ENCODE assay signal across 8 cellular contexts in genomic region chr12:21940972-21941521, GRCh38. TPM values are rescaled to one million over a fixed set of nuclear protein-coding genes. Genes with fewer than 3 reads are reported as not detected.
DNase-seq lines count a peak whose midpoint lies in the region; TF ChIP-seq lines count a peak whose summit lies in the region.

Gene ABCC9, minus strand, starts transcription at chr12:21941426. Its CDS starts 4,752 bp downstream, at chr12:21936674.

- peak; percentile 27 for DNase-seq in activated naive CD4-positive, alpha-beta T cell treated with anti-CD3 and anti-CD28 coated beads, Interleukin-2, amount 10 ng/mL, durations not matched to agents 7 days and 5 days
- DNase-seq in activated naive CD4-positive, alpha-beta T cell treated with Interleukin-2 at 50 U/mL for 16 hours: no peak
- DNase-seq in adrenal gland: peak in 5 of 7 donors; percentile 45 to 61 (median 52)
- DNase-seq in hepatic stellate cell (ENCODE audit: low spot score): peak; percentile 22
- no peak for DNase-seq in NK-92 treated with Interleukin-12 subunit alpha and Interleukin-12 subunit beta, amount 100 ng/mL, for 24 hours (lab: John Stamatoyannopoulos, UW)
- DNase-seq in hippocampal formation (lab: John Stamatoyannopoulos, UW): no peak
- no peak for DNase-seq in SW 1271 (lab: John Stamatoyannopoulos, UW)

- peak within 1 kb of the TSS in 4 of 5 donors; percentile 41 to 85 (median 74) for H3K27ac ChIP-seq in adrenal gland
- H3K27ac ChIP-seq in rectal smooth muscle tissue (ENCODE audit: low read depth, low read length): peak within 1 kb of the TSS; percentile 71

- peaks cover 14% of the 10 kb centered on the region for H3K4me1 Mint-ChIP-seq in activated naive CD4-positive, alpha-beta T cell treated with anti-CD3 and anti-CD28 coated beads, Interleukin-2, amount 10 ng/mL, durations not matched to agents 7 days and 5 days

- no peak for TF ChIP-seq POLR2A in adrenal gland (IDR thresholded peaks at IDR 0.05)

- 2 to 6% (median 4%) methylated on average over 33 to 35 of the region's 35 CpGs for WGBS in adrenal gland, 4 donors

- intact Hi-C loops in adrenal gland (cut with DNase I): no loop called here

- H3K4me3 Mint-ChIP-seq in activated naive CD4-positive, alpha-beta T cell treated with anti-CD3 and anti-CD28 coated beads, Interleukin-2, amount 10 ng/mL, durations not matched to agents 7 days and 5 days: peak within 1 kb of the TSS; percentile 18

- peaks cover 37% of the 10 kb centered on the region for H3K27me3 Mint-ChIP-seq in activated naive CD4-positive, alpha-beta T cell treated with anti-CD3 and anti-CD28 coated beads, Interleukin-2, amount 10 ng/mL, durations not matched to agents 7 days and 5 days

- peak within 1 kb of the TSS in 3 of 4 donors; percentile 38 to 57 (median 39) for H3K4me3 ChIP-seq in adrenal gland
- peak within 1 kb of the TSS; percentile 69 for H3K4me3 ChIP-seq in rectal smooth muscle tissue (ENCODE audit: low read length)

- no peaks in the 10 kb centered on the region for H3K36me3 ChIP-seq in adrenal gland (replicated peaks in 1 of 2)
- no peaks in the 10 kb centered on the region for H3K36me3 ChIP-seq in rectal smooth muscle tissue (ENCODE audit: control insufficient read depth, insufficient read depth, low read length)

- H3K4me1 ChIP-seq in adrenal gland (replicated peaks in 1 of 2): peaks cover 0 to 3% of the 10 kb centered on the region in 2 donors
- H3K4me1 ChIP-seq in rectal smooth muscle tissue (ENCODE audit: control insufficient read depth, insufficient read depth, low read length): no peaks in the 10 kb centered on the region

- CTCF ChIA-PET in activated naive CD4-positive, alpha-beta T cell treated with anti-CD3 and anti-CD28 coated beads, Interleukin-2, amount 10 ng/mL, durations not matched to agents 7 days and 5 days (lab: Charles Lee): no interaction called here

- H3K27me3 ChIP-seq in adrenal gland: peaks cover 12% of the 10 kb centered on the region
- H3K27me3 ChIP-seq in rectal smooth muscle tissue (ENCODE audit: control insufficient read depth, insufficient read depth, low read length): no peaks in the 10 kb centered on the region

- TF ChIP-seq CTCF in adrenal gland (IDR thresholded peaks at IDR 0.05): no peak

- no peak within 1 kb of the TSS for H3K9ac ChIP-seq in rectal smooth muscle tissue (ENCODE audit: low read length)

- no peaks in the 10 kb centered on the region for H3K9me3 Mint-ChIP-seq in activated naive CD4-positive, alpha-beta T cell treated with anti-CD3 and anti-CD28 coated beads, Interleukin-2, amount 10 ng/mL, durations not matched to agents 7 days and 5 days

- no peaks in the 10 kb centered on the region for H3K9me3 ChIP-seq in adrenal gland (replicated peaks in 1 of 3)

- H3K27ac Mint-ChIP-seq in activated naive CD4-positive, alpha-beta T cell treated with anti-CD3 and anti-CD28 coated beads, Interleukin-2, amount 10 ng/mL, durations not matched to agents 7 days and 5 days: no peak within 1 kb of the TSS

- no peaks in the 10 kb centered on the region for H3K36me3 Mint-ChIP-seq in activated naive CD4-positive, alpha-beta T cell treated with anti-CD3 and anti-CD28 coated beads, Interleukin-2, amount 10 ng/mL, durations not matched to agents 7 days and 5 days

RNA-seq across cellular contexts. Expression of gene ABCC9, which starts in this region (rescaled TPM):
- 10 to 100 TPM; 17.0 to 35.0 (median 26.5) TPM for total RNA-seq in adrenal gland
- 1 to 10 TPM; 2.1 to 4.4 (median 3.2) TPM for polyA plus RNA-seq in adrenal gland

Comparison
In these comparisons a context has a peak if more than half of its experiments do, and no peak if none do; other contexts are left out.
1. DNase-seq: peak in activated naive CD4-positive, alpha-beta T cell treated with anti-CD3 and anti-CD28 coated beads, Interleukin-2, amount 10 ng/mL, durations not matched to agents 7 days and 5 days (single experiment), adrenal gland (5 of 7) and hepatic stellate cell (single experiment); none in activated naive CD4-positive, alpha-beta T cell treated with Interleukin-2 at 50 U/mL for 16 hours (single experiment), NK-92 treated with Interleukin-12 subunit alpha and Interleukin-12 subunit beta, amount 100 ng/mL, for 24 hours (single experiment), hippocampal formation (0 of 2) and SW 1271 (0 of 2).